Comparison of ENCODE assay signal across 11 cellular contexts in genomic region chr9:81613002-81613750, GRCh38.
DNase-seq lines count a peak whose midpoint lies in the region; ATAC-seq, FAIRE-seq and TF ChIP-seq lines count a peak whose summit lies in the region.
"Had no signal": no experiment of that assay in that cellular context is flagged by ENCODE, and none has a peak within 500 bp of the region (broad histone marks: within the 10 kb centered on the region; RNA-seq: fewer than 3 reads in every experiment).

No MANE protein-coding gene starts in this region.

- WGBS in urinary bladder, result 22% methylated on average over 21 of the region's 21 CpGs

- H3K27me3 ChIP-seq in fibroblast of lung (ENCODE audit: control insufficient read depth, insufficient read depth, low read length), result no peaks in the 10 kb centered on the region

- H3K9ac ChIP-seq in fibroblast of lung (ENCODE audit: insufficient read depth, low read length), result peak overlapping the region; percentile 51

- H4K20me1 ChIP-seq in fibroblast of lung (ENCODE audit: control insufficient read depth, extremely low read depth, insufficient read depth, low read length), result no peaks in the 10 kb centered on the region

- peak; percentile 45 for DNase-seq in NCI-H1092 treated with DMSO at 0.1 percent for 48 hours (lab: John Stamatoyannopoulos, UW)
- no peak for DNase-seq in NCI-H1092 (lab: John Stamatoyannopoulos, UW)
- peak in 1 of 2 donors; percentile 99 for DNase-seq in fibroblast of lung (ENCODE audit: low read depth in 2 of 2)
- DNase-seq in mucosa of gallbladder (ENCODE audit: low spot score), result peak; percentile 51
- no peak for DNase-seq in NCI-H82 (lab: John Stamatoyannopoulos, UW)
- no peak for DNase-seq in H54 (ENCODE audit: insufficient read length, low spot score)
- DNase-seq: NCI-H2081 treated with DMSO at 0.1 percent for 48 hours had no signal

- ATAC-seq in HG03039 (IDR thresholded peaks at IDR 0.05; ENCODE audit: unreplicated experiment), result no peak

- peak overlapping the region; percentile 42 for H3K4me2 ChIP-seq in fibroblast of lung (ENCODE audit: extremely low read depth, insufficient read depth, low read length)

- no peaks in the 10 kb centered on the region for H3K79me2 ChIP-seq in fibroblast of lung (ENCODE audit: control insufficient read depth, insufficient read depth, low read length)

- no peak for FAIRE-seq in H54 (lab: Jason Lieb, UNC)

- no peak for TF ChIP-seq CTCF in fibroblast of lung (conservative IDR thresholded peaks at IDR 0.05 in 1 of 2, IDR thresholded peaks at IDR 0.05 in 1 of 2; ENCODE audit: low read depth in 1 of 2, low read length in 2 of 2)

- peak overlapping the region in 2 of 4 experiments; percentile 21 to 32 for H3K4me3 ChIP-seq in fibroblast of lung (replicated peaks in 1 of 4; ENCODE audit: control extremely low read depth in 1 of 4, insufficient read depth in 1 of 4, low read depth in 3 of 4, low read length in 4 of 4)
- H3K4me3 ChIP-seq in urinary bladder (ENCODE audit: low read depth, low read length), result no peak overlapping the region

- H2AFZ ChIP-seq in fibroblast of lung (ENCODE audit: low read length), result no peak overlapping the region

- H3K9me3 ChIP-seq in fibroblast of lung (ENCODE audit: control insufficient read depth, insufficient read depth, low read depth, low read length), result no peaks in the 10 kb centered on the region

- no peak for TF ChIP-seq POLR2A in H54 (IDR thresholded peaks at IDR 0.05; ENCODE audit: low read depth, low read length)

- H3K36me3 ChIP-seq in fibroblast of lung (ENCODE audit: control insufficient read depth, insufficient read depth, low read length) (peaks cover 8% of the 10 kb centered on the region), urinary bladder (ENCODE audit: insufficient read depth) (peaks cover 5% of the 10 kb centered on the region)

- H3K27ac ChIP-seq in fibroblast of lung (ENCODE audit: insufficient read depth, low read length) (peak overlapping the region; percentile 79), urinary bladder (ENCODE audit: low read depth) (peak overlapping the region; percentile 71)
- H3K27ac ChIP-seq: 22Rv1, HL-60 had no signal

- H3K4me1 ChIP-seq in fibroblast of lung (ENCODE audit: control insufficient read depth, extremely low read depth, insufficient read depth, low read length) (peaks cover 8% of the 10 kb centered on the region), urinary bladder (ENCODE audit: insufficient read depth) (no peaks in the 10 kb centered on the region)

Comparison
In these comparisons a context has a peak if more than half of its experiments do, and no peak if none do; other contexts are left out.
1. DNase-seq: peak in NCI-H1092 treated with DMSO at 0.1 percent for 48 hours (single experiment) and mucosa of gallbladder (single experiment); none in NCI-H1092 (single experiment), NCI-H82 (single experiment) and H54 (single experiment).